ENCODE assay signal across 11 cellular contexts in genomic region chrX:5051831-5052491, GRCh38.
A peak's percentile ranks its signal among the peaks of the same experiment; 100 is the strongest.
DNase-seq lines count a peak whose midpoint lies in the region; ATAC-seq, FAIRE-seq and TF ChIP-seq lines count a peak whose summit lies in the region.
"Had no signal": no experiment of that assay in that cellular context is flagged by ENCODE, and none has a peak within 500 bp of the region (broad histone marks: within the 10 kb centered on the region; RNA-seq: fewer than 3 reads in every experiment).

No MANE protein-coding gene starts in this region.

- H3K27me3 ChIP-seq in K562 (ENCODE audit: control insufficient read depth in 2 of 2, insufficient read depth in 2 of 2, low read length in 2 of 2) = no peaks in the 10 kb centered on the region

- TF ChIP-seq RAD21 in K562 (CRISPR knock-in tag; conservative IDR thresholded peaks at IDR 0.05 in 1 of 2, IDR thresholded peaks at IDR 0.05 in 1 of 2) = no peak

- no peaks in the 10 kb centered on the region for H3K9me1 ChIP-seq in K562 (ENCODE audit: control insufficient read depth, insufficient read depth, low read length)

- CTCF ChIA-PET in K562 (lab: Yijun Ruan, JAX; ENCODE audit: low intra/inter-chr PET ratio) = no interaction called here

- H3K27ac Mint-ChIP-seq in glutamatergic neuron (ENCODE audit: unreplicated experiment) = no peak overlapping the region
- H3K27ac Mint-ChIP-seq: natural killer cell treated with Interleukin-12 subunit alpha and Interleukin-12 subunit beta and Interleukin-15 and Interleukin-18, amount 100 ng/mL, for 72 hours had no signal

- 0% methylated on average over 4 of the region's 5 CpGs for WGBS in K562 (ENCODE audit: insufficient coverage, low coverage, missing lambda C conversion rate)

- H3K36me3 ChIP-seq in K562 (ENCODE audit: control insufficient read depth, insufficient read depth, low read length) = no peaks in the 10 kb centered on the region

- TF ChIP-seq POLR2A in K562 (conservative IDR thresholded peaks at IDR 0.05) = no peak

- no peak for TF ChIP-seq EP300 in K562 (IDR thresholded peaks at IDR 0.05; ENCODE audit: low read length)

- intact Hi-C loops in K562 (cut with micrococcal nuclease) = no loop called here

- no peak overlapping the region for H3K4me3 Mint-ChIP-seq in glutamatergic neuron (ENCODE audit: unreplicated experiment)
- H3K4me3 Mint-ChIP-seq: natural killer cell treated with Interleukin-12 subunit alpha and Interleukin-12 subunit beta and Interleukin-15 and Interleukin-18, amount 100 ng/mL, for 72 hours had no signal

- BruUV-seq in K562 (replicated peaks; lab: Mats Ljungman, UMichigan) = no TSS peak

- in situ Hi-C loops in KBM-7 (cut with MboI; ENCODE audit: low pct_unique_long_range_greater_than_20kb, low sequenced_read_pairs) = no loop called here
- in situ Hi-C loops in K562 (cut with MboI) = no loop called here

- DNase-seq in KBM-7 (peak; percentile 98), K562 (ENCODE audit: extremely low read depth in 1 of 4, low spot score in 3 of 4) (no peak), hepatic stellate cell (ENCODE audit: low spot score) (peak; percentile 38), substantia nigra (lab: John Stamatoyannopoulos, UW) (peak in 33 of 49 donors; percentile 0 to 42 (median 3)), glutamatergic neuron (no peak), NAMALWA (ENCODE audit: low spot score) (no peak), COR-L47 (lab: John Stamatoyannopoulos, UW) (no peak)
- DNase-seq: cerebellar nuclear complex, NCI-H2081 treated with DMSO at 0.1 percent for 48 hours had no signal

- FAIRE-seq in K562 (lab: Jason Lieb, UNC) = no peak

- H3K27ac ChIP-seq in K562 (ENCODE audit: extremely low read depth, low read depth, low read length) (no peak overlapping the region), substantia nigra (ENCODE audit: low read depth, low read length, poor library complexity, severe bottlenecking) (no peak overlapping the region)

- H3K4me3 ChIP-seq in K562 = no peak overlapping the region

- no peaks in the 10 kb centered on the region for H3K79me2 ChIP-seq in K562 (ENCODE audit: control insufficient read depth, insufficient read depth, low read length)

- no peak overlapping the region for H3K4me2 ChIP-seq in K562 (ENCODE audit: insufficient read depth, low read length)

- H4K20me1 ChIP-seq in K562 (replicated peaks; ENCODE audit: control insufficient read depth, insufficient read depth, low read length) = no peaks in the 10 kb centered on the region

- H3K9me3 ChIP-seq in K562 (replicated peaks; ENCODE audit: control insufficient read depth, insufficient read depth, low read depth, low read length) = no peaks in the 10 kb centered on the region

- no peaks in the 10 kb centered on the region for H3K9me3 Mint-ChIP-seq in glutamatergic neuron (ENCODE audit: unreplicated experiment)

- H3K4me1 Mint-ChIP-seq in glutamatergic neuron (ENCODE audit: low read depth, unreplicated experiment) = no peaks in the 10 kb centered on the region

- POLR2A ChIA-PET in K562 (lab: Yijun Ruan, JAX) = no interaction called here

- H3K9ac ChIP-seq in K562 (ENCODE audit: insufficient read depth in 1 of 2, low read depth in 2 of 2, low read length in 2 of 2) = no peak overlapping the region

- no peaks in the 10 kb centered on the region for H3K36me3 Mint-ChIP-seq in glutamatergic neuron (ENCODE audit: unreplicated experiment)

- no peak overlapping the region for H2AFZ ChIP-seq in K562 (ENCODE audit: low read depth, low read length)

- no peak for TF ChIP-seq CTCF in K562 (IDR thresholded peaks at IDR 0.05 in 2 of 3, conservative IDR thresholded peaks at IDR 0.05 in 1 of 3; ENCODE audit: insufficient read depth in 2 of 3, low read depth in 1 of 3, low read length in 3 of 3)
- no peak for TF ChIP-seq CTCF in glutamatergic neuron (IDR thresholded peaks at IDR 0.05; ENCODE audit: partially characterized antibody, unreplicated experiment)

- ATAC-seq in K562 (no peak), GM19452 (IDR thresholded peaks at IDR 0.05; ENCODE audit: unreplicated experiment) (no peak)

- H3K27me3 Mint-ChIP-seq in glutamatergic neuron (ENCODE audit: unreplicated experiment) = no peaks in the 10 kb centered on the region
- H3K27me3 Mint-ChIP-seq: natural killer cell treated with Interleukin-12 subunit alpha and Interleukin-12 subunit beta and Interleukin-15 and Interleukin-18, amount 100 ng/mL, for 72 hours had no signal

- H3K4me1 ChIP-seq in K562 (replicated peaks in 1 of 2; ENCODE audit: control insufficient read depth in 2 of 2, insufficient read depth in 2 of 2, low read length in 2 of 2) = no peaks in the 10 kb centered on the region

TF ChIP-seq in K562, 482 proteins besides CTCF, POLR2A, EP300 and RAD21 (continues in another document):
- no peak for TF ChIP-seq MTA2 (IDR thresholded peaks at IDR 0.05; ENCODE audit: low read depth)
- TF ChIP-seq ILF3 (IDR thresholded peaks at IDR 0.05; ENCODE audit: borderline replicate concordance) = no peak
- peak; percentile 70 for TF ChIP-seq TCF3 (CRISPR knock-in tag; IDR thresholded peaks at IDR 0.05)
- TF ChIP-seq ZBTB7A (IDR thresholded peaks at IDR 0.05; ENCODE audit: borderline replicate concordance, control insufficient read depth, low read depth, low read length) = no peak
- peak; percentile 65; the same call in 1 of the 2 replicates for TF ChIP-seq ETV1 (tag; conservative IDR thresholded peaks at IDR 0.05; ENCODE audit: low read depth)
- 0 out of 2 replicates have a peak, but pooled peaks have one; percentile 17 for TF ChIP-seq PYGO2 (tag; IDR thresholded peaks at IDR 0.05)
- TF ChIP-seq ZNF282 (CRISPR knock-in tag; IDR thresholded peaks at IDR 0.05) = no peak
- no peak for TF ChIP-seq U2AF1 (optimal IDR thresholded peaks at IDR 0.05; ENCODE audit: low read depth, low read length)
- no peak for TF ChIP-seq ZNF639 (CRISPR knock-in tag; conservative IDR thresholded peaks at IDR 0.05 in 1 of 2, IDR thresholded peaks at IDR 0.05 in 1 of 2)
- TF ChIP-seq SNRNP70 (optimal IDR thresholded peaks at IDR 0.05; ENCODE audit: low read depth, low read length) = no peak
- no peak for TF ChIP-seq THRB (CRISPR knock-in tag; conservative IDR thresholded peaks at IDR 0.05)
- no peak for TF ChIP-seq ZNF384 (IDR thresholded peaks at IDR 0.05; ENCODE audit: low read depth, low read length)

Comparison
In these comparisons a context has a peak if more than half of its experiments do, and no peak if none do; other contexts are left out.
1. DNase-seq: peak in KBM-7 (single experiment), hepatic stellate cell (single experiment) and substantia nigra (33 of 49); none in K562 (0 of 4), glutamatergic neuron (single experiment), NAMALWA (single experiment) and COR-L47 (single experiment).